24 cellular contexts compared by ENCODE assay signal in genomic region chr18:79367989-79368388, GRCh38. TPM values are rescaled to one million over a fixed set of nuclear protein-coding genes. Genes with fewer than 3 reads are reported as not detected.
DNase-seq lines count a peak whose midpoint lies in the region; ATAC-seq, FAIRE-seq and TF ChIP-seq lines count a peak whose summit lies in the region.
"Had no signal": no experiment of that assay in that cellular context is flagged by ENCODE, and none has a peak within 500 bp of the region (broad histone marks: within the 10 kb centered on the region; RNA-seq: fewer than 3 reads in every experiment).

No MANE protein-coding gene starts in this region.

- TF ChIP-seq RAD21 in K562 (CRISPR knock-in tag; conservative IDR thresholded peaks at IDR 0.05 in 1 of 2, IDR thresholded peaks at IDR 0.05 in 1 of 2) (no peak), HepG2 (CRISPR knock-in tag; IDR thresholded peaks at IDR 0.05) (no peak)

- H3K4me3 ChIP-seq in BE2C (ENCODE audit: low read depth, low read length) (no peak overlapping the region), H7 (ENCODE audit: insufficient read depth, low read depth, low read length) (no peak overlapping the region), K562 (no peak overlapping the region), HepG2 (replicated peaks in 1 of 3; ENCODE audit: insufficient read depth in 1 of 3, low read depth in 2 of 3, low read length in 3 of 3) (no peak overlapping the region)
- H3K4me3 ChIP-seq: ascending aorta, lower lobe of right lung, smooth muscle cell had no signal

- TF ChIP-seq CTCF in BE2C (IDR thresholded peaks at IDR 0.05; ENCODE audit: low read depth, low read length) (no peak), K562 (IDR thresholded peaks at IDR 0.05 in 2 of 3, conservative IDR thresholded peaks at IDR 0.05 in 1 of 3; ENCODE audit: insufficient read depth in 2 of 3, low read depth in 1 of 3, low read length in 3 of 3) (no peak), HepG2 (CRISPR knock-in tag; IDR thresholded peaks at IDR 0.05) (no peak)

- ATAC-seq in K562 (no peak), HepG2 (no peak), HG03159 (IDR thresholded peaks at IDR 0.05; ENCODE audit: unreplicated experiment) (no peak)
- ATAC-seq: lower lobe of right lung, Panc1, WTC11 had no signal

- H3K27ac ChIP-seq in K562 (ENCODE audit: extremely low read depth, low read depth, low read length) (no peak overlapping the region), HepG2 (ENCODE audit: extremely low read length, insufficient read depth, low read length) (no peak overlapping the region)
- H3K27ac ChIP-seq: ascending aorta, lower lobe of right lung, parathyroid adenoma had no signal

- no peaks in the 10 kb centered on the region for H4K20me1 ChIP-seq in K562 (replicated peaks; ENCODE audit: control insufficient read depth, insufficient read depth, low read length)
- no peaks in the 10 kb centered on the region for H4K20me1 ChIP-seq in HepG2 (ENCODE audit: insufficient read depth, low read length)

- H3K9ac ChIP-seq in K562 (ENCODE audit: insufficient read depth in 1 of 2, low read depth in 2 of 2, low read length in 2 of 2) (no peak overlapping the region), HepG2 (ENCODE audit: insufficient read depth, low read depth, low read length) (no peak overlapping the region)
- H3K9ac ChIP-seq: parathyroid adenoma had no signal

- no peak overlapping the region for H2AFZ ChIP-seq in K562 (ENCODE audit: low read depth, low read length)
- no peak overlapping the region for H2AFZ ChIP-seq in HepG2 (ENCODE audit: low read length)
- H2AFZ ChIP-seq: parathyroid adenoma had no signal

- H3K4me1 ChIP-seq in BE2C: no peaks in the 10 kb centered on the region
- H3K4me1 ChIP-seq in K562 (replicated peaks in 1 of 2; ENCODE audit: control insufficient read depth in 2 of 2, insufficient read depth in 2 of 2, low read length in 2 of 2): no peaks in the 10 kb centered on the region
- H3K4me1 ChIP-seq in HepG2 (ENCODE audit: insufficient read depth, low read length): no peaks in the 10 kb centered on the region
- H3K4me1 ChIP-seq: ascending aorta, lower lobe of right lung, parathyroid adenoma had no signal

- 100% methylated on average over 1 of the region's 18 CpGs for WGBS in K562 (ENCODE audit: insufficient coverage, low coverage, missing lambda C conversion rate)
- WGBS in HepG2 (ENCODE audit: low lambda C conversion rate): 93% methylated on average over 17 of the region's 18 CpGs

- in situ Hi-C loops in K562 (cut with MboI) (no loop called here), HepG2 (cut with HindIII; ENCODE audit: extremely low pct_ligation_motif_present, low pct_unique_long_range_greater_than_20kb) (no loop called here)

- H3K27me3 ChIP-seq in BE2C: no peaks in the 10 kb centered on the region
- no peaks in the 10 kb centered on the region for H3K27me3 ChIP-seq in H7 (ENCODE audit: control insufficient read depth, insufficient read depth, low read length)
- no peaks in the 10 kb centered on the region for H3K27me3 ChIP-seq in K562 (ENCODE audit: control insufficient read depth in 2 of 2, insufficient read depth in 2 of 2, low read length in 2 of 2)
- H3K27me3 ChIP-seq in HepG2 (ENCODE audit: control insufficient read depth in 1 of 2, insufficient read depth in 2 of 2, low read length in 2 of 2): no peaks in the 10 kb centered on the region
- H3K27me3 ChIP-seq: ascending aorta had no signal

- TF ChIP-seq POLR2A in K562 (conservative IDR thresholded peaks at IDR 0.05): no peak
- no peak for TF ChIP-seq POLR2A in HepG2 (IDR thresholded peaks at IDR 0.05; ENCODE audit: insufficient read depth in 1 of 2, low read depth in 2 of 2, low read length in 2 of 2)
- TF ChIP-seq POLR2A in erythroblast (IDR thresholded peaks at IDR 0.05; ENCODE audit: low read length): no peak

- no peaks in the 10 kb centered on the region for H3K9me1 ChIP-seq in K562 (ENCODE audit: control insufficient read depth, insufficient read depth, low read length)

- H3K4me2 ChIP-seq in K562 (ENCODE audit: insufficient read depth, low read length) (no peak overlapping the region), HepG2 (ENCODE audit: low read depth, low read length) (no peak overlapping the region)
- H3K4me2 ChIP-seq: smooth muscle cell had no signal

- intact Hi-C loops in K562 (cut with micrococcal nuclease) (no loop called here), HepG2 (cut with micrococcal nuclease; ENCODE audit: unreplicated experiment) (no loop called here)

- H3K36me3 ChIP-seq in BE2C (no peaks in the 10 kb centered on the region), H7 (replicated peaks; ENCODE audit: control insufficient read depth, insufficient read depth, low read length) (no peaks in the 10 kb centered on the region), K562 (ENCODE audit: control insufficient read depth, insufficient read depth, low read length) (no peaks in the 10 kb centered on the region), HepG2 (replicated peaks in 1 of 2; ENCODE audit: control insufficient read depth in 1 of 2, insufficient read depth in 2 of 2, low read length in 2 of 2) (no peaks in the 10 kb centered on the region; a peak in 3 of 5 replicates)

- no TSS peak for BruUV-seq in K562 (replicated peaks; lab: Mats Ljungman, UMichigan)
- no TSS peak for BruUV-seq in HepG2 (replicated peaks; lab: Mats Ljungman, UMichigan)

- DNase-seq in BE2C (peak; percentile 29), H7 (peak; percentile 41), K562 (ENCODE audit: extremely low read depth in 1 of 4, low spot score in 3 of 4) (no peak), HepG2 (ENCODE audit: low spot score) (no peak), SKM-1 treated with dmso at 0.1 percent for 144 hours (lab: John Stamatoyannopoulos, UW; ENCODE audit: unreplicated experiment) (no peak), erythroblast (lab: John Stamatoyannopoulos, UW) (no peak)
- DNase-seq in activated effector memory CD4-positive, alpha-beta T cell treated with anti-CD3 and anti-CD28 coated beads, Interleukin-2, amount 50 U/mL, for 16 hours: no peak
- DNase-seq: activated CD8-positive, alpha-beta memory T cell treated with anti-CD3 and anti-CD28 coated beads, Interleukin-2, amount 10 ng/mL, durations not matched to agents 7 days and 5 days; activated T-cell treated with anti-CD3 and anti-CD28 coated beads, Interleukin-2, amount 50 U/mL, for 72 hours; DND-41; kidney; lower lobe of right lung; NCI-H1092 treated with DMSO at 0.1 percent for 48 hours; NCI-H187 treated with DMSO at 0.1 percent for 48 hours; NCI-H526; nephron progenitor cell; SHP77; stimulated activated CD4-positive, alpha-beta T cell treated with anti-CD3 and anti-CD28 coated beads, Interleukin-2, amount 100 ng/mL, for 24 hours had no signal

- POLR2A ChIA-PET in K562 (lab: Yijun Ruan, JAX): no interaction called here
- POLR2A ChIA-PET in HepG2 (lab: Yijun Ruan, JAX): no interaction called here

- CTCF ChIA-PET in K562 (lab: Yijun Ruan, JAX; ENCODE audit: low intra/inter-chr PET ratio): no interaction called here
- CTCF ChIA-PET in HepG2 (lab: Yijun Ruan, JAX; ENCODE audit: low intra/inter-chr PET ratio, low total read pairs): no interaction called here

- no peaks in the 10 kb centered on the region for H3K79me2 ChIP-seq in K562 (ENCODE audit: control insufficient read depth, insufficient read depth, low read length)
- no peaks in the 10 kb centered on the region for H3K79me2 ChIP-seq in HepG2 (ENCODE audit: insufficient read depth, low read length)
- H3K79me2 ChIP-seq: parathyroid adenoma had no signal

- FAIRE-seq in K562 (lab: Jason Lieb, UNC) (no peak), HepG2 (lab: Jason Lieb, UNC) (no peak)
- FAIRE-seq: kidney had no signal

- TF ChIP-seq EP300 in K562 (IDR thresholded peaks at IDR 0.05; ENCODE audit: low read length) (no peak), HepG2 (IDR thresholded peaks at IDR 0.05; ENCODE audit: low read depth in 2 of 2, low read length in 2 of 2) (no peak), HepG2 (CRISPR knock-in tag; IDR thresholded peaks at IDR 0.05; ENCODE audit: borderline replicate concordance) (no peak)

- H3K9me3 ChIP-seq in BE2C: no peaks in the 10 kb centered on the region
- H3K9me3 ChIP-seq in K562 (replicated peaks; ENCODE audit: control insufficient read depth, insufficient read depth, low read depth, low read length): no peaks in the 10 kb centered on the region
- no peaks in the 10 kb centered on the region for H3K9me3 ChIP-seq in HepG2 (ENCODE audit: low read length)
- H3K9me3 ChIP-seq: ascending aorta, lower lobe of right lung had no signal

RNA-seq across cellular contexts. Expression of gene NFATC1, which starts 27.7 kb away (rescaled TPM):
- polyA plus RNA-seq in BE2C (2012; ENCODE audit: insufficient read depth, insufficient read length, low read depth): 2.1 TPM
- total RNA-seq in H7 (2014; rRNA removed; shearing (Covaris generic)): 14.1 and 14.5 TPM in 2 replicates
- 22.7 and 26.3 TPM in 2 replicates for total RNA-seq in K562 (2011; cell fraction: chromatin; rRNA removed; ENCODE audit: low replicate concordance)
- 11.4 and 14.5 TPM in 2 replicates for total RNA-seq in K562 (2011; cell fraction: nucleolus; rRNA removed)
- 10.2 and 10.4 TPM in 2 replicates for total RNA-seq in K562 (2011; cell fraction: nucleoplasm; rRNA removed)
- total RNA-seq in K562 (2014; rRNA removed): 2.5 and 5.3 TPM in 2 replicates
- total RNA-seq in K562 (2014; rRNA removed; fragmentation: Illumina TruSeq; extraction: Trizol): 2.1 and 2.3 TPM in 2 replicates
- total RNA-seq in K562 (2015; rRNA removed; fragmentation: Illumina TruSeq; extraction: Trizol): 2.2 and 2.8 TPM in 2 replicates
- total RNA-seq in K562 (2021): 13.7 and 16.4 TPM in 2 replicates
- polyA plus RNA-seq in K562 (2011; rRNA removed): 1.9 and 2.4 TPM in 2 replicates
- polyA plus RNA-seq in K562 (2011; cell fraction: cytosol; rRNA removed): 2.8 and 3.7 TPM in 2 replicates
- polyA plus RNA-seq in K562 (2011; cell fraction: nucleus; rRNA removed): 6.6 and 10.1 TPM in 2 replicates
- polyA plus RNA-seq in K562 (2012): 8.3 and 8.6 TPM in 2 replicates
- polyA plus RNA-seq in K562 (2014; fragmentation: Illumina TruSeq; extraction: Trizol): 6.1 and 9.6 TPM in 2 replicates
- 1 to 10 TPM; 1.1 to 1.2 TPM for polyA plus RNA-seq in K562 (2014; fragmentation: Nextera tagmentation; extraction: Ambion mirVana)
- polyA plus RNA-seq in K562 (2014; rRNA removed): 2.6 and 6.3 TPM in 2 replicates
- 2.5 and 4.0 TPM in 2 replicates for polyA minus RNA-seq in K562 (2011; rRNA and poly(A)+ RNA removed)
- 7.3 and 13.0 TPM in 2 replicates for polyA minus RNA-seq in K562 (2011; cell fraction: cytosol; rRNA and poly(A)+ RNA removed)
- 6.7 and 6.9 TPM in 2 replicates for polyA minus RNA-seq in K562 (2011; cell fraction: nucleus; rRNA and poly(A)+ RNA removed)
- total RNA-seq in HepG2 (2016; rRNA removed; fragmentation: Illumina TruSeq; extraction: Trizol): not detected in 2 replicates
- total RNA-seq in HepG2 (2016; cell fraction: cytosol; rRNA removed; fragmentation: Illumina TruSeq; extraction: Trizol; ENCODE audit: low read depth): not detected in 2 replicates
- total RNA-seq in HepG2 (2016; cell fraction: insoluble cytoplasmic fraction; rRNA removed; fragmentation: Illumina TruSeq; extraction: Trizol): not detected in 2 replicates
- total RNA-seq in HepG2 (2016; cell fraction: membrane; rRNA removed; fragmentation: Illumina TruSeq; extraction: Trizol): not detected in 2 replicates
- not detected in 2 replicates for total RNA-seq in HepG2 (2016; cell fraction: nucleus; rRNA removed; fragmentation: Illumina TruSeq; extraction: Trizol)
- polyA plus RNA-seq in HepG2 (2011; rRNA removed): 0.04 TPM in 1 of 2 replicates, not detected in the other
- polyA plus RNA-seq in HepG2 (2011; cell fraction: cytosol; rRNA removed): 0.03 TPM in 1 of 2 replicates, not detected in the other
- polyA plus RNA-seq in HepG2 (2011; cell fraction: nucleus; rRNA removed): 0.12 and 0.23 TPM in 2 replicates
- 0.04 and 0.05 TPM in 2 replicates for polyA plus RNA-seq in HepG2 (2012)
- not detected in 2 replicates for polyA plus RNA-seq in HepG2 (2016; cell fraction: cytosol; fragmentation: Illumina TruSeq; extraction: Trizol; ENCODE audit: low read depth)
- polyA plus RNA-seq in HepG2 (2016; cell fraction: insoluble cytoplasmic fraction; fragmentation: Illumina TruSeq; extraction: Trizol; ENCODE audit: low read depth): not detected in 2 replicates
- not detected in 2 replicates for polyA plus RNA-seq in HepG2 (2016; cell fraction: membrane; fragmentation: Illumina TruSeq; extraction: Trizol; ENCODE audit: low read depth)
- polyA plus RNA-seq in HepG2 (2016; cell fraction: nucleus; fragmentation: Illumina TruSeq; extraction: Trizol; ENCODE audit: insufficient read depth, low read depth): not detected in 2 replicates
- 0.42 TPM in 1 of 2 replicates, not detected in the other for polyA minus RNA-seq in HepG2 (2011; rRNA and poly(A)+ RNA removed; ENCODE audit: low replicate concordance)
- not detected in 2 replicates for polyA minus RNA-seq in HepG2 (2011; cell fraction: cytosol; rRNA and poly(A)+ RNA removed)
- not detected in 2 replicates for polyA minus RNA-seq in HepG2 (2011; cell fraction: nucleus; rRNA and poly(A)+ RNA removed)

Comparison
In these comparisons a context has a peak if more than half of its experiments do, and no peak if none do; other contexts are left out.
1. DNase-seq: peak in BE2C (single experiment) and H7 (single experiment); none in K562 (0 of 4), HepG2 (single experiment), SKM-1 treated with dmso at 0.1 percent for 144 hours (single experiment), activated effector memory CD4-positive, alpha-beta T cell treated with anti-CD3 and anti-CD28 coated beads, Interleukin-2, amount 50 U/mL, for 16 hours (single experiment) and erythroblast (0 of 2).